8 cellular contexts compared by ENCODE assay signal in genomic region chr15:63945005-63945788, GRCh38.
A peak's percentile ranks its signal among the peaks of the same experiment; 100 is the strongest.
DNase-seq lines count a peak whose midpoint lies in the region; ATAC-seq and TF ChIP-seq lines count a peak whose summit lies in the region.

No MANE protein-coding gene starts in this region.

- H3K9me3 ChIP-seq in mucosa of descending colon = no peaks in the 10 kb centered on the region

- H3K4me3 Mint-ChIP-seq in endothelial cell (ENCODE audit: unreplicated experiment) = no peak overlapping the region

- no peak overlapping the region for H3K4me3 ChIP-seq in mucosa of descending colon

- H3K4me1 ChIP-seq in mucosa of descending colon (ENCODE audit: low read depth) = no peaks in the 10 kb centered on the region

- H3K9me3 Mint-ChIP-seq in endothelial cell (ENCODE audit: unreplicated experiment) = no peaks in the 10 kb centered on the region

- intact Hi-C loops in mucosa of descending colon (cut with DNase I, micrococcal nuclease) = loop anchor here in 1 of 2 donors (10.0 kb wide), 1 partner anchor 100 kb away; the partner anchor contains the start of gene DAPK2

- H3K4me1 Mint-ChIP-seq in endothelial cell (ENCODE audit: unreplicated experiment) = peaks cover 23% of the 10 kb centered on the region

- peak; percentile 54 for ATAC-seq in GM21390 (IDR thresholded peaks at IDR 0.05; ENCODE audit: unreplicated experiment)
- ATAC-seq in mucosa of descending colon = peak; percentile 93
- ATAC-seq in GM21825 (IDR thresholded peaks at IDR 0.05; ENCODE audit: unreplicated experiment) = no peak

- H3K27me3 Mint-ChIP-seq in endothelial cell (ENCODE audit: unreplicated experiment) = peaks cover 11% of the 10 kb centered on the region

- peak; percentile 78 for TF ChIP-seq CTCF in endothelial cell (IDR thresholded peaks at IDR 0.05; ENCODE audit: unreplicated experiment)
- TF ChIP-seq CTCF in mucosa of descending colon (IDR thresholded peaks at IDR 0.05) = peak; percentile 91

- peak overlapping the region; percentile 52 for H3K27ac Mint-ChIP-seq in endothelial cell (ENCODE audit: unreplicated experiment)

- H3K36me3 Mint-ChIP-seq in endothelial cell (ENCODE audit: low read depth, unreplicated experiment) = peaks cover 7% of the 10 kb centered on the region

- H3K36me3 ChIP-seq in mucosa of descending colon (ENCODE audit: low read depth) = no peaks in the 10 kb centered on the region

- DNase-seq in AG20443 (ENCODE audit: low spot score) (peak; percentile 85), NOMO-1 treated with DMSO at 0.1 percent for 48 hours (lab: John Stamatoyannopoulos, UW; ENCODE audit: unreplicated experiment) (peak; percentile 61), endothelial cell (ENCODE audit: low spot score) (peak; percentile 79), mucosa of descending colon (peak; percentile 73 to 90 (median 86))
- DNase-seq in activated CD8-positive, alpha-beta memory T cell treated with anti-CD3 and anti-CD28 coated beads for 48 hours (ENCODE audit: low read depth in 2 of 3, low spot score in 2 of 3) = peak in 2 of 3 experiments; percentile 33 to 38
- peak; percentile 83 for DNase-seq in stimulated activated CD8-positive, alpha-beta memory T cell treated with anti-CD3 and anti-CD28 coated beads, Interleukin-4, amount 100 ng/mL, for 48 hours

Comparison
In these comparisons a context has a peak if more than half of its experiments do, and no peak if none do; other contexts are left out.
1. DNase-seq: peak in every context shown above with its lines; median percentile 86 in mucosa of descending colon; 85 in AG20443; 83 in stimulated activated CD8-positive, alpha-beta memory T cell treated with anti-CD3 and anti-CD28 coated beads, Interleukin-4, amount 100 ng/mL, for 48 hours; 79 in endothelial cell; 61 in NOMO-1 treated with DMSO at 0.1 percent for 48 hours; 36 in activated CD8-positive, alpha-beta memory T cell treated with anti-CD3 and anti-CD28 coated beads for 48 hours.